In the genomic region with DNA sequence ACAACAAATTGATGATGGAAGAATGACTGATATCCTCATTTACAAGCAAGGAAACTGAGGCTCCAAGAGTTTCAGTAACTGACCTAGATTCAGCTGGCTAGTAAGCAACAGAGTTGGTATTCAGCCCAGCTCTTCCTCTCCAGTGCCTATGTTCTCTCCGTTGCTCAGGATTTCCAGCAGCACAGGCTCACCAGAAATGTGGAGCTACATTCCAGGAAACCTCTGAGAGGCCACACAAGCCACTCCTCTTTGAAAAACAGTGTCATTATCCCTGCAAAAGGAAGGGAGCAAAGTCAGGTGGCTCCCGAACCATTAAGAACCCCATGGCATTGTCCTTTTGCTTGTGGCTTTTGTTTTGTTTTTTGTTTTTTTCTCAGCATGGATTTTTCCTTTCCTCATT, we compare ENCODE assay signal across 1 cellular context.
TF ChIP-seq lines count a peak whose summit lies in the region.

No MANE protein-coding gene starts in this region.

TF ChIP-seq in IMR-90, 13 proteins besides CTCF, POLR2A, EP300 and RAD21 (continued from another document):
- TF ChIP-seq, protein P1, sequence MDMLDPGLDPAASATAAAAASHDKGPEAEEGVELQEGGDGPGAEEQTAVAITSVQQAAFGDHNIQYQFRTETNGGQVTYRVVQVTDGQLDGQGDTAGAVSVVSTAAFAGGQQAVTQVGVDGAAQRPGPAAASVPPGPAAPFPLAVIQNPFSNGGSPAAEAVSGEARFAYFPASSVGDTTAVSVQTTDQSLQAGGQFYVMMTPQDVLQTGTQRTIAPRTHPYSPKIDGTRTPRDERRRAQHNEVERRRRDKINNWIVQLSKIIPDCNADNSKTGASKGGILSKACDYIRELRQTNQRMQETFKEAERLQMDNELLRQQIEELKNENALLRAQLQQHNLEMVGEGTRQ (IDR thresholded peaks at IDR 0.05; ENCODE audit: low read depth, low read length), result no peak
- no peak for TF ChIP-seq CHD1 (IDR thresholded peaks at IDR 0.05; ENCODE audit: low read depth, low read length)
